In the genomic region with DNA sequence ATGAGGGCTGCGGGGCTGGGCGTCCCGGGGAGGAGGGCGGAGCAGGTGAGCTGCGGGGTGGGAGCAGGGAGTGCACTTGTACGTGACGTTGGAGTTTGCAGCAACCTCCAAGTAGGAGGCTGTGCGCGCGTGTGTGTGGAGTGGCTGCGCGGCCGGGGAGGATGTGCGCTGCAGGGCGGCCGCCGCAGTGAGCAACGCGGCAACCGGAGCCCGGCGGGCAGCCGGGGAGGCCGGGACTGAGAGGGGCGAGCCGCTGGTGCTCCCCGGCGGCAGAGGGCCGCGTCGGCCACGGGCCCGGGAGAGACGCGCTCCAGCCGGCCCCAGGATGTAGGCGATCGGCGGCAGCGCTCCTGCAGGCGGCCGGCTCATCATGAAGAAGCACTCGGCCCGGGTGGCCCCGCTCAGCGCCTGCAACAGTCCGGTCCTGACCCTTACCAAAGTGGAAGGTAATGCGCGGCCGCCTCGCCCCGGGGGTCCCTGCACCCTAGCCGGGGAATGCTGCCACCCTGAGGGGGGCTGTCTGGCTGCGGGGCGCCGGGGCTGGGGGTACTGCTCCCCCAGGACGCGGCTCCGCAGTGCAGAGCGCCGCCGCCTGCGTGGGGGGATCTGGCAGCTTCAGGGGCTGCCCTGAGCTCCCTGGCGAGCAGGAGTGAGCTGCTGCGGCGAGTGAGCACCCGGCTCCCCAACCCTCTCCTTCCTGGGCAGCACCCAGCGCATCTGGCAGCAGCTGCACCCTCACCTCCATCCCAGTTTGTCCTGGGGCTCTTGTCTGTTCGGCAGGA, we compare ENCODE assay signal across 8 cellular contexts.
DNase-seq lines count a peak whose midpoint lies in the region; ATAC-seq and TF ChIP-seq lines count a peak whose summit lies in the region.

No MANE protein-coding gene starts in this region.

- H3K27ac Mint-ChIP-seq in naive thymus-derived CD4-positive, alpha-beta T cell: peak overlapping the region in 5 of 9 donors; percentile 14 to 72 (median 45)
- no peak overlapping the region for H3K27ac Mint-ChIP-seq in type B pancreatic cell

- H3K9me3 ChIP-seq in endocrine pancreas (ENCODE audit: control insufficient read depth, low read length): no peaks in the 10 kb centered on the region
- H3K9me3 ChIP-seq in naive thymus-derived CD4-positive, alpha-beta T cell (ENCODE audit: control insufficient read depth in 2 of 3, low read length in 3 of 3): no peaks in the 10 kb centered on the region

- DNase-seq in NCI-H1105 treated with DMSO at 0.1 percent for 48 hours (lab: John Stamatoyannopoulos, UW) (peak; percentile 16), NCI-H1105 (lab: John Stamatoyannopoulos, UW) (no peak), type B pancreatic cell (ENCODE audit: extremely low spot score, unreplicated experiment) (no peak)
- DNase-seq in naive thymus-derived CD4-positive, alpha-beta T cell: peak in 6 of 9 donors; percentile 24 to 53 (median 35)

- H3K27me3 ChIP-seq in endocrine pancreas (ENCODE audit: control insufficient read depth, insufficient read depth, low read length): no peaks in the 10 kb centered on the region
- H3K27me3 ChIP-seq in naive thymus-derived CD4-positive, alpha-beta T cell (ENCODE audit: control insufficient read depth in 2 of 2, insufficient read depth in 2 of 2, low read length in 2 of 2): no peaks in the 10 kb centered on the region

- peak overlapping the region; percentile 59 to 85 (median 83) for H3K4me3 Mint-ChIP-seq in naive thymus-derived CD4-positive, alpha-beta T cell
- peak overlapping the region; percentile 85 for H3K4me3 Mint-ChIP-seq in type B pancreatic cell

- peaks cover 8 to 53% (median 22%) of the 10 kb centered on the region in 5 donors for H3K27me3 Mint-ChIP-seq in naive thymus-derived CD4-positive, alpha-beta T cell
- H3K27me3 Mint-ChIP-seq in type B pancreatic cell: peaks cover 60% of the 10 kb centered on the region

- TF ChIP-seq CTCF in WI38 (IDR thresholded peaks at IDR 0.05; ENCODE audit: low read depth, low read length): no peak
- no peak for TF ChIP-seq CTCF in type B pancreatic cell (conservative IDR thresholded peaks at IDR 0.05)

- peak; percentile 34 for ATAC-seq in HG03196 (IDR thresholded peaks at IDR 0.05; ENCODE audit: unreplicated experiment)
- ATAC-seq in naive thymus-derived CD4-positive, alpha-beta T cell: peak; percentile 83
- no peak for ATAC-seq in HG02763 (IDR thresholded peaks at IDR 0.05; ENCODE audit: unreplicated experiment)

- no peaks in the 10 kb centered on the region for H3K36me3 ChIP-seq in endocrine pancreas (ENCODE audit: control insufficient read depth, insufficient read depth, low read length)
- no peaks in the 10 kb centered on the region for H3K36me3 ChIP-seq in naive thymus-derived CD4-positive, alpha-beta T cell (ENCODE audit: control insufficient read depth in 2 of 3, insufficient read depth in 3 of 3, low read length in 3 of 3)

- CTCF ChIA-PET in naive thymus-derived CD4-positive, alpha-beta T cell (lab: Charles Lee): interaction anchor here (0.6 kb wide), 1 partner anchor 11 kb away, joined by 3 read pairs; no protein-coding TSS in a partner anchor

- POLR2A ChIA-PET in naive thymus-derived CD4-positive, alpha-beta T cell (lab: Charles Lee): no interaction called here

- peaks cover 0 to 20% (median 5%) of the 10 kb centered on the region in 5 donors for H3K36me3 Mint-ChIP-seq in naive thymus-derived CD4-positive, alpha-beta T cell
- H3K36me3 Mint-ChIP-seq in type B pancreatic cell: peaks cover 5% of the 10 kb centered on the region

- H3K4me1 ChIP-seq in endocrine pancreas (ENCODE audit: control insufficient read depth, insufficient read depth, low read length): no peaks in the 10 kb centered on the region
- H3K4me1 ChIP-seq in naive thymus-derived CD4-positive, alpha-beta T cell (ENCODE audit: control insufficient read depth in 2 of 2, insufficient read depth in 2 of 2, low read length in 2 of 2): peaks cover 0 to 17% of the 10 kb centered on the region in 2 donors

- H3K9ac ChIP-seq in endocrine pancreas (ENCODE audit: control insufficient read depth, insufficient read depth, low read length): peak overlapping the region; percentile 78

- no peak overlapping the region for H3K27ac ChIP-seq in naive thymus-derived CD4-positive, alpha-beta T cell (ENCODE audit: low read depth, low read length)

- H3K9me3 Mint-ChIP-seq in naive thymus-derived CD4-positive, alpha-beta T cell: peaks cover 0 to 5% (median 0%) of the 10 kb centered on the region in 11 donors
- peaks cover 4% of the 10 kb centered on the region for H3K9me3 Mint-ChIP-seq in type B pancreatic cell

- H3K4me3 ChIP-seq in WI38 (ENCODE audit: low read depth, low read length) (peak overlapping the region; percentile 39), endocrine pancreas (ENCODE audit: control insufficient read depth, insufficient read depth, low read length) (peak overlapping the region; percentile 41)
- H3K4me3 ChIP-seq in naive thymus-derived CD4-positive, alpha-beta T cell (ENCODE audit: low read length): peak overlapping the region; percentile 42

- H3K4me1 Mint-ChIP-seq in naive thymus-derived CD4-positive, alpha-beta T cell: peaks cover 0 to 44% (median 22%) of the 10 kb centered on the region in 7 donors
- H3K4me1 Mint-ChIP-seq in type B pancreatic cell (ENCODE audit: unreplicated experiment): peaks cover 9% of the 10 kb centered on the region

- intact Hi-C loops in naive thymus-derived CD4-positive, alpha-beta T cell (cut with micrococcal nuclease): loop anchor here in 1 of 2 donors (1.0 to 10.0 kb wide), 3 partner anchors 60 to 195 kb away; no protein-coding TSS in a partner anchor

Comparison
In these comparisons a context has a peak if more than half of its experiments do, and no peak if none do; other contexts are left out.
1. DNase-seq: peak in NCI-H1105 treated with DMSO at 0.1 percent for 48 hours (single experiment) and naive thymus-derived CD4-positive, alpha-beta T cell (6 of 9); none in NCI-H1105 (single experiment) and type B pancreatic cell (single experiment).
2. Peak in every context shown above with its lines, with median percentiles within 50 percentile points of each other: H3K4me3 ChIP-seq.